ENCODE assay signal across 8 cellular contexts in genomic region chr19:39845621-39846175, GRCh38. TPM values are rescaled to one million over a fixed set of nuclear protein-coding genes. Genes with fewer than 3 reads are reported as not detected.
DNase-seq lines count a peak whose midpoint lies in the region; ATAC-seq, FAIRE-seq and TF ChIP-seq lines count a peak whose summit lies in the region.

No MANE protein-coding gene starts in this region.

- intact Hi-C loops in PC-9 (cut with micrococcal nuclease; ENCODE audit: unreplicated experiment), result loop anchor here (1.0 kb wide), 1 partner anchor 126 kb away; the partner anchor contains the start of gene PSMC4
- intact Hi-C loops in dendritic cell treated with granulocyte-macrophage colony-stimulating factor and Interleukin-4, amounts not matched to agents 40 ng/mL and 50 ng/mL, for 4 days (cut with micrococcal nuclease), result loop anchor here (10.0 kb wide), 2 partner anchors 291 to 949 kb away; partner anchors contain the start of gene EGLN2

- H3K14ac ChIP-seq in mesenchymal stem cell (ENCODE audit: low read length in 2 of 2), result no peak overlapping the region

- H4K91ac ChIP-seq in mesenchymal stem cell (ENCODE audit: low read length), result no peak overlapping the region

- H3K4me1 ChIP-seq in BLaER1 (peaks cover 47% of the 10 kb centered on the region), HAP-1 (peaks cover 35% of the 10 kb centered on the region), PC-9 (replicated peaks; ENCODE audit: insufficient read depth) (peaks cover 23% of the 10 kb centered on the region), mesenchymal stem cell (ENCODE audit: control insufficient read depth, insufficient read depth, low read depth, low read length) (peaks cover 16% of the 10 kb centered on the region)

- no peak overlapping the region for H2BK12ac ChIP-seq in mesenchymal stem cell (ENCODE audit: low read length in 2 of 2)

- H2AK5ac ChIP-seq in mesenchymal stem cell (ENCODE audit: low read length, severe bottlenecking), result no peak overlapping the region

- H3K36me3 Mint-ChIP-seq in dendritic cell treated with granulocyte-macrophage colony-stimulating factor and Interleukin-4, amounts not matched to agents 40 ng/mL and 50 ng/mL, for 4 days (ENCODE audit: low read depth), result peaks cover 8% of the 10 kb centered on the region

- H2BK5ac ChIP-seq in mesenchymal stem cell (ENCODE audit: low read depth, low read length, poor library complexity, severe bottlenecking), result no peak overlapping the region

- H3K18ac ChIP-seq in mesenchymal stem cell (ENCODE audit: low read depth in 1 of 2, low read length in 2 of 2), result peak overlapping the region in 1 of 2 experiments; percentile 6

- TSS peak; percentile 38 for BruUV-seq in PC-9 (replicated peaks; lab: Mats Ljungman, UMichigan)

- peaks cover 2% of the 10 kb centered on the region for H3K79me1 ChIP-seq in mesenchymal stem cell (replicated peaks; ENCODE audit: low read length, poor library complexity, severe bottlenecking)

- H3K27ac Mint-ChIP-seq in dendritic cell treated with granulocyte-macrophage colony-stimulating factor and Interleukin-4, amounts not matched to agents 40 ng/mL and 50 ng/mL, for 4 days, result peak overlapping the region; percentile 86

- H3K9me3 Mint-ChIP-seq in dendritic cell treated with granulocyte-macrophage colony-stimulating factor and Interleukin-4, amounts not matched to agents 40 ng/mL and 50 ng/mL, for 4 days, result no peaks in the 10 kb centered on the region

- peak overlapping the region; percentile 92 for H3K9ac ChIP-seq in BLaER1
- H3K9ac ChIP-seq in mesenchymal stem cell (ENCODE audit: low read length), result peak overlapping the region; percentile 94

- peak overlapping the region in 1 of 2 experiments; percentile 29 for H3K4ac ChIP-seq in mesenchymal stem cell (ENCODE audit: low read depth in 1 of 2, low read length in 2 of 2)

- peak overlapping the region; percentile 92 for H3K4me2 ChIP-seq in BLaER1
- peak overlapping the region; percentile 74 for H3K4me2 ChIP-seq in PC-9
- peak overlapping the region; percentile 81 for H3K4me2 ChIP-seq in mesenchymal stem cell (ENCODE audit: low read length, poor library complexity, severe bottlenecking)

- H2BK120ac ChIP-seq in mesenchymal stem cell (ENCODE audit: low read depth, low read length), result no peak overlapping the region

- peaks cover 7% of the 10 kb centered on the region for H3K36me3 ChIP-seq in BLaER1
- 0 out of 2 replicates have a peak, but pooled peaks cover 5% of the 10 kb centered on the region for H3K36me3 ChIP-seq in HAP-1 (replicated peaks)
- H3K36me3 ChIP-seq in PC-9 (ENCODE audit: low read depth), result no peaks in the 10 kb centered on the region; the same call in 1 of the 2 replicates
- no peaks in the 10 kb centered on the region for H3K36me3 ChIP-seq in mesenchymal stem cell (ENCODE audit: control insufficient read depth in 1 of 2, insufficient read depth in 2 of 2, low read depth in 1 of 2, low read length in 2 of 2)

- 0 out of 2 replicates have a peak, but pooled peaks cover 2% of the 10 kb centered on the region for H3F3A ChIP-seq in PC-9 (ENCODE audit: insufficient read depth, low read depth)

- TF ChIP-seq CTCF in PC-9 (conservative IDR thresholded peaks at IDR 0.05), result no peak

- H3K4me3 ChIP-seq in BLaER1 (peak overlapping the region; percentile 87), HAP-1 (peak overlapping the region; percentile 88), PC-9 (peak overlapping the region; percentile 96), mesenchymal stem cell (ENCODE audit: insufficient read depth in 1 of 2, low read depth in 1 of 2, low read length in 2 of 2) (peak overlapping the region; percentile 77 to 96)

- H3K27me3 ChIP-seq in BLaER1, result no peaks in the 10 kb centered on the region
- no peaks in the 10 kb centered on the region for H3K27me3 ChIP-seq in HAP-1 (ENCODE audit: low read depth)
- H3K27me3 ChIP-seq in PC-9 (ENCODE audit: insufficient read depth, low read depth), result no peaks in the 10 kb centered on the region
- H3K27me3 ChIP-seq in mesenchymal stem cell (ENCODE audit: control insufficient read depth in 1 of 2, insufficient read depth in 1 of 2, low read length in 2 of 2), result peaks cover 0 to 5% of the 10 kb centered on the region in 2 experiments

- H3K4me3 Mint-ChIP-seq in dendritic cell treated with granulocyte-macrophage colony-stimulating factor and Interleukin-4, amounts not matched to agents 40 ng/mL and 50 ng/mL, for 4 days, result peak overlapping the region; percentile 87

- H4K8ac ChIP-seq in mesenchymal stem cell (ENCODE audit: low read length), result no peak overlapping the region

- H3K27me3 Mint-ChIP-seq in dendritic cell treated with granulocyte-macrophage colony-stimulating factor and Interleukin-4, amounts not matched to agents 40 ng/mL and 50 ng/mL, for 4 days, result peaks cover 8% of the 10 kb centered on the region

- peak overlapping the region; percentile 93 for H2AFZ ChIP-seq in PC-9
- H2AFZ ChIP-seq in mesenchymal stem cell (ENCODE audit: low read depth, low read length), result peak overlapping the region; percentile 73

- no peak for ATAC-seq in HG03139 (IDR thresholded peaks at IDR 0.05; ENCODE audit: unreplicated experiment)

- H3K9me3 ChIP-seq in BLaER1, result no peaks in the 10 kb centered on the region
- H3K9me3 ChIP-seq in HAP-1, result no peaks in the 10 kb centered on the region
- no peaks in the 10 kb centered on the region for H3K9me3 ChIP-seq in PC-9 (ENCODE audit: insufficient read depth, low read depth)
- no peaks in the 10 kb centered on the region for H3K9me3 ChIP-seq in mesenchymal stem cell (ENCODE audit: control insufficient read depth, low read length)

- H3K4me1 Mint-ChIP-seq in dendritic cell treated with granulocyte-macrophage colony-stimulating factor and Interleukin-4, amounts not matched to agents 40 ng/mL and 50 ng/mL, for 4 days (ENCODE audit: low read depth), result peaks cover 46% of the 10 kb centered on the region

- peak; percentile 37 to 68 for DNase-seq in HAP-1 (ENCODE audit: low spot score in 2 of 2)
- DNase-seq in PC-9, result no peak
- peak; percentile 51 for DNase-seq in mesenchymal stem cell
- peak; percentile 49 for DNase-seq in urothelium cell line (ENCODE audit: low spot score)
- DNase-seq in GM19239 (ENCODE audit: insufficient read length, low spot score), result no peak

- no peaks in the 10 kb centered on the region for H3K9me2 ChIP-seq in PC-9 (ENCODE audit: insufficient read depth)

- H3K79me2 ChIP-seq in PC-9 (ENCODE audit: low read depth), result peaks cover 54% of the 10 kb centered on the region

- no peak overlapping the region for H2BK15ac ChIP-seq in mesenchymal stem cell (ENCODE audit: low read depth, poor library complexity, severe bottlenecking)

- CTCF ChIA-PET in PC-9 (lab: Charles Lee), result interaction anchor here (0.6 to 1.7 kb wide), 5 partner anchors 17 to 571 kb away, joined by 3 to 12 read pairs (median 5); no protein-coding TSS in a partner anchor

- in situ Hi-C loops in HAP-1 (cut with MboI; ENCODE audit: low sequenced_read_pairs), result no loop called here

- H3K27ac ChIP-seq in BLaER1, result peak overlapping the region; percentile 83
- H3K27ac ChIP-seq in PC-9, result no peak overlapping the region
- no peak overlapping the region for H3K27ac ChIP-seq in mesenchymal stem cell (ENCODE audit: low read length, poor library complexity, severe bottlenecking)

- H3K23ac ChIP-seq in mesenchymal stem cell (ENCODE audit: low read length in 2 of 2), result no peak overlapping the region

- FAIRE-seq in urothelium cell line (lab: Jason Lieb, UNC) (no peak), GM19239 (lab: Jason Lieb, UNC) (no peak)

- WGBS in mesenchymal stem cell, result 0% methylated on average over 12 of the region's 26 CpGs

- H4K20me1 ChIP-seq in BLaER1 (peaks cover 52% of the 10 kb centered on the region), PC-9 (ENCODE audit: insufficient read depth) (peaks cover 47% of the 10 kb centered on the region)

- POLR2A ChIA-PET in PC-9 (lab: Charles Lee; ENCODE audit: unreplicated experiment), result no interaction called here

RNA-seq across cellular contexts. Expression of gene FBL, which starts 0.5 kb away (rescaled TPM):
- 437 and 498 TPM in 2 replicates for total RNA-seq in PC-9 (2021)
- polyA plus RNA-seq in mesenchymal stem cell (2013, experiment 1 of 2), result 147 TPM
- polyA plus RNA-seq in mesenchymal stem cell (2013, experiment 2 of 2), result 134 TPM

RNA-seq across cellular contexts. Expression of gene DYRK1B, which starts 11.7 kb away (rescaled TPM):
- 29.9 and 39.5 TPM in 2 replicates for total RNA-seq in PC-9 (2021)
- polyA plus RNA-seq in mesenchymal stem cell (2013, experiment 1 of 2), result 27.9 TPM
- polyA plus RNA-seq in mesenchymal stem cell (2013, experiment 2 of 2), result 27.0 TPM

Comparison
In these comparisons a context has a peak if more than half of its experiments do, and no peak if none do; other contexts are left out.
1. DNase-seq: peak in HAP-1 (2 of 2), mesenchymal stem cell (single experiment) and urothelium cell line (single experiment); none in PC-9 (0 of 2) and GM19239 (single experiment).
2. Peak in every context shown above with its lines, with median percentiles within 50 percentile points of each other: H3K4me2 ChIP-seq and H3K4me3 ChIP-seq.